In the genomic region with DNA sequence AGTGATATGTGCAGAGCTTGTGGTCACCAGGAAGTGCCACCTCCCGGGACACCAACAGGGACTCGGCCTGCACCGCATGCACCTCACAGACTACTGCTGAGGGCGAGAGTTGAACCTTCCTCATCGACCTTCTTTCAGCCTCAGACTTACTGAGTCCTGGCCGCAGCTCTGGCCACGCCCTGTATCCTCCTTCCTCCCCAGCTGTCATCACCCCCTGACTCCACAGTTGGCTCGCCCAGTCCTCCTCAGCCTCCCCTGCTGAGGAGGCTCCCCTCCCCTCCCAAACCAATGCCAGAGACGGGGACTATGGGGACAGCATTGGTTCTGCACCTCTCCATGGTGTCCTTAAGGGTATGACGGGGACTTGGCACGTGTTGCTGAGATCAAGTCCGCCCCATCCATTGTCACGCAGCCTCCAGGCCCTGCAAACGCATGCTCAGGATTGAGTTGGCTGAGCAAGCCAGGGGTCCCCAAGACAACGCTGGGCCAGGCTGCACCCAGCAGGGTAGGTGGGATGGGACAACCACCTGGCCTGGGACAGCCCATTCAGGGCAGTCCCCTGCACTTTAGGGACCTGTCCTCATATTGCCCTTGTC, we compare ENCODE assay signal across 2 cellular contexts.
TF ChIP-seq lines count a peak whose summit lies in the region.

No MANE protein-coding gene starts in this region.

TF ChIP-seq in IMR-90, 13 proteins besides CTCF, POLR2A, EP300 and RAD21:
- no peak for TF ChIP-seq CEBPB (IDR thresholded peaks at IDR 0.05; ENCODE audit: low read depth, low read length)
- no peak for TF ChIP-seq BHLHE40 (IDR thresholded peaks at IDR 0.05; ENCODE audit: low read depth, low read length)
- no peak for TF ChIP-seq NFE2L2 (IDR thresholded peaks at IDR 0.05; ENCODE audit: low read depth, low read length)
- TF ChIP-seq SMC3 (IDR thresholded peaks at IDR 0.05; ENCODE audit: low read depth, low read length) = no peak
- no peak for TF ChIP-seq MAFK (IDR thresholded peaks at IDR 0.05; ENCODE audit: low read depth, low read length)
- TF ChIP-seq, protein P1, sequence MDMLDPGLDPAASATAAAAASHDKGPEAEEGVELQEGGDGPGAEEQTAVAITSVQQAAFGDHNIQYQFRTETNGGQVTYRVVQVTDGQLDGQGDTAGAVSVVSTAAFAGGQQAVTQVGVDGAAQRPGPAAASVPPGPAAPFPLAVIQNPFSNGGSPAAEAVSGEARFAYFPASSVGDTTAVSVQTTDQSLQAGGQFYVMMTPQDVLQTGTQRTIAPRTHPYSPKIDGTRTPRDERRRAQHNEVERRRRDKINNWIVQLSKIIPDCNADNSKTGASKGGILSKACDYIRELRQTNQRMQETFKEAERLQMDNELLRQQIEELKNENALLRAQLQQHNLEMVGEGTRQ (IDR thresholded peaks at IDR 0.05; ENCODE audit: low read depth, low read length) = no peak
- no peak for TF ChIP-seq CHD1 (IDR thresholded peaks at IDR 0.05; ENCODE audit: low read depth, low read length)
- no peak for TF ChIP-seq FOS (IDR thresholded peaks at IDR 0.05; ENCODE audit: low read depth, low read length)
- TF ChIP-seq RFX5 (IDR thresholded peaks at IDR 0.05; ENCODE audit: low read depth, low read length) = no peak
- TF ChIP-seq, protein P2, sequence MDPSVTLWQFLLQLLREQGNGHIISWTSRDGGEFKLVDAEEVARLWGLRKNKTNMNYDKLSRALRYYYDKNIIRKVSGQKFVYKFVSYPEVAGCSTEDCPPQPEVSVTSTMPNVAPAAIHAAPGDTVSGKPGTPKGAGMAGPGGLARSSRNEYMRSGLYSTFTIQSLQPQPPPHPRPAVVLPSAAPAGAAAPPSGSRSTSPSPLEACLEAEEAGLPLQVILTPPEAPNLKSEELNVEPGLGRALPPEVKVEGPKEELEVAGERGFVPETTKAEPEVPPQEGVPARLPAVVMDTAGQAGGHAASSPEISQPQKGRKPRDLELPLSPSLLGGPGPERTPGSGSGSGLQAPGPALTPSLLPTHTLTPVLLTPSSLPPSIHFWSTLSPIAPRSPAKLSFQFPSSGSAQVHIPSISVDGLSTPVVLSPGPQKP (IDR thresholded peaks at IDR 0.05; ENCODE audit: borderline replicate concordance, low read depth, low read length) = no peak
- TF ChIP-seq MXI1 (IDR thresholded peaks at IDR 0.05; ENCODE audit: borderline replicate concordance, low read depth, low read length) = no peak
- TF ChIP-seq RCOR1 (IDR thresholded peaks at IDR 0.05; ENCODE audit: insufficient replicate concordance, low read length) = no peak

TF ChIP-seq in H1, 55 proteins besides CTCF, POLR2A, EP300 and RAD21:
- TF ChIP-seq SUZ12 (IDR thresholded peaks at IDR 0.05; ENCODE audit: low read length) (no peak), SP2 (IDR thresholded peaks at IDR 0.05; ENCODE audit: low read length) (no peak), RNF2 (IDR thresholded peaks at IDR 0.05; ENCODE audit: borderline replicate concordance, low read depth, low read length, missing control alignments, poor library complexity, severe bottlenecking) (no peak), KDM4A (IDR thresholded peaks at IDR 0.05; ENCODE audit: low read depth, low read length, severe bottlenecking) (no peak), GTF2F1 (IDR thresholded peaks at IDR 0.05; ENCODE audit: borderline replicate concordance, low read depth, low read length) (no peak), KDM5A (IDR thresholded peaks at IDR 0.05; ENCODE audit: low read length) (no peak), SP1 (IDR thresholded peaks at IDR 0.05; ENCODE audit: low read depth, low read length) (no peak), NANOG (IDR thresholded peaks at IDR 0.05; ENCODE audit: insufficient read depth, low read depth, low read length, poor library complexity, severe bottlenecking) (no peak), CREB1 (IDR thresholded peaks at IDR 0.05) (no peak), JUND (IDR thresholded peaks at IDR 0.05; ENCODE audit: low read length) (no peak), YY1 (IDR thresholded peaks at IDR 0.05; ENCODE audit: low read depth, low read length) (no peak), EZH2 (IDR thresholded peaks at IDR 0.05; ENCODE audit: low read depth, low read length, severe bottlenecking) (no peak), ASH2L (IDR thresholded peaks at IDR 0.05; ENCODE audit: low read length) (no peak), CEBPB (IDR thresholded peaks at IDR 0.05; ENCODE audit: low read depth, low read length) (no peak), EGR1 (IDR thresholded peaks at IDR 0.05; ENCODE audit: borderline replicate concordance, low read depth, low read length) (no peak), PHF8 (conservative IDR thresholded peaks at IDR 0.05; ENCODE audit: low read depth, low read length) (no peak)
